Comparison of ENCODE assay signal across 8 cellular contexts in the genomic region with DNA sequence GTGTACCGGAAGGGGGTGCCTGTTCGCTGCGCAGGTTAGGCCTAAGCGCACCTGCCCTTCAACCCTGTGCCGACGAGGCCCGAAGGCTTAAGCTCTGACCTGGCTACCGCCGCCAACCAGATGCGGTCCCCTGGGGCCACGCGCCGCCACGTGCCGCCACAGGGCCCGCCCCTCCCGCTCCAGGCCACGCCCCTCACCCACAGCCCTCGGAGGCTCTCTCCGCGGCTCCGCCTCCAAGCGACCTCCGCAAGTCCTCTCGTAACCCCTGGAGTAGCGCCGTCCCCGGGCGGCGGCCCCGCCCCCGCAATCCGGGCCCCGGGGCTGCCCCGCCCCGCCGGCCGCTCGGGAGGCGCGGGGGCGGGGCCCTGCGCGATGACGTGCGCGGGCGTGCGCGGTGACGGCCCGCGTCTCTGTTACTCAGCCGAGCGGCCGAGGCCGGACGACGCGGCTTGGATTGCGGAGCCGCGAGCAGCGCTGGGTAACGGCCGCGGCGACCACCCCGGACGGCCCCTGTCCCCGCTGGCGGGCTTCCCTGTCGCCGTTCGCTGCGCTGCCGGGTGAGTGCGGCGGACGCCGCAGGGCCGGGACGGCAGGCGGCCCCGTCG. TPM values are rescaled to one million over a fixed set of nuclear protein-coding genes. Genes with fewer than 3 reads are reported as not detected.
DNase-seq lines count a peak whose midpoint lies in the region; ATAC-seq and TF ChIP-seq lines count a peak whose summit lies in the region.

A gene (plus strand): TSS at position 413 of the 605 bp plus-strand sequence. CDS start 94,984 bp downstream, outside the sequence.

- TF ChIP-seq CTCF in Peyer's patch (IDR thresholded peaks at IDR 0.05) (no peak), esophagus muscularis mucosa (IDR thresholded peaks at IDR 0.05) (no peak)

- TF ChIP-seq EP300 in esophagus muscularis mucosa (IDR thresholded peaks at IDR 0.05), result no peak

- no peaks in the 10 kb centered on the region for H3K9me3 ChIP-seq in Peyer's patch
- no peaks in the 10 kb centered on the region for H3K9me3 ChIP-seq in esophagus muscularis mucosa
- no peaks in the 10 kb centered on the region for H3K9me3 ChIP-seq in muscle layer of duodenum (ENCODE audit: control insufficient read depth in 1 of 2, low read length in 2 of 2)

- 2% methylated on average over 31 of the region's 86 CpGs for WGBS in esophagus muscularis mucosa

- DNase-seq in DMS53 treated with DMSO at 0.1 percent for 48 hours (lab: John Stamatoyannopoulos, UW; ENCODE audit: unreplicated experiment) (peak; percentile 93), KG1 (lab: John Stamatoyannopoulos, UW) (peak; percentile 68), Peyer's patch (peak; percentile 92 to 97 (median 97)), esophagus muscularis mucosa (ENCODE audit: extremely low spot score) (no peak)
- DNase-seq in activated T-cell treated with anti-CD3 and anti-CD28 coated beads, Interleukin-2, amount 50 U/mL, for 48 hours, result peak; percentile 90 to 95
- peak; percentile 88 to 92 for DNase-seq in stimulated activated CD8-positive, alpha-beta memory T cell treated with anti-CD3 and anti-CD28 coated beads, Interleukin-7, amount 100 ng/mL, for 4 hours (ENCODE audit: low read depth in 2 of 2)

- H3K36me3 ChIP-seq in Peyer's patch (no peaks in the 10 kb centered on the region), esophagus muscularis mucosa (no peaks in the 10 kb centered on the region), muscle layer of duodenum (ENCODE audit: control insufficient read depth in 1 of 2, insufficient read depth in 2 of 2, low read length in 2 of 2) (no peaks in the 10 kb centered on the region)

- peaks cover 0 to 8% (median 3%) of the 10 kb centered on the region in 4 donors for H3K4me1 ChIP-seq in Peyer's patch
- H3K4me1 ChIP-seq in esophagus muscularis mucosa, result peaks cover 12 to 45% (median 32%) of the 10 kb centered on the region in 4 donors
- peaks cover 8 to 16% of the 10 kb centered on the region in 2 donors for H3K4me1 ChIP-seq in muscle layer of duodenum (ENCODE audit: control insufficient read depth in 1 of 2, insufficient read depth in 2 of 2, low read length in 2 of 2)

- H3K27ac ChIP-seq in Peyer's patch (peak within 1 kb of the TSS; percentile 98 to 99 (median 99)), esophagus muscularis mucosa (replicated peaks in 1 of 4) (peak within 1 kb of the TSS; percentile 96 to 99 (median 97)), muscle layer of duodenum (ENCODE audit: low read length) (peak within 1 kb of the TSS; percentile 65)

- H3K27me3 ChIP-seq in Peyer's patch (no peaks in the 10 kb centered on the region), esophagus muscularis mucosa (no peaks in the 10 kb centered on the region), muscle layer of duodenum (ENCODE audit: low read depth, low read length) (no peaks in the 10 kb centered on the region)

- H3K4me3 ChIP-seq in Peyer's patch, result peak within 1 kb of the TSS; percentile 93 to 100 (median 98)
- peak within 1 kb of the TSS; percentile 83 to 98 (median 90) for H3K4me3 ChIP-seq in esophagus muscularis mucosa
- H3K4me3 ChIP-seq in muscle layer of duodenum (ENCODE audit: low read depth in 1 of 2, low read length in 2 of 2), result peak within 1 kb of the TSS; percentile 72 to 78

- peak; percentile 94 to 97 for TF ChIP-seq POLR2A in Peyer's patch (IDR thresholded peaks at IDR 0.05)
- peak; percentile 90 for TF ChIP-seq POLR2A in esophagus muscularis mucosa (IDR thresholded peaks at IDR 0.05; ENCODE audit: low read depth)

- peak; percentile 84 for ATAC-seq in GM21737 (IDR thresholded peaks at IDR 0.05; ENCODE audit: unreplicated experiment)

- intact Hi-C loops in esophagus muscularis mucosa (cut with DNase I), result no loop called here

RNA-seq across cellular contexts. Expression of the gene that starts here (rescaled TPM):
- total RNA-seq in Peyer's patch, result 10 to 100 TPM; 59.9 to 89.0 (median 67.6) TPM
- 10 to 100 TPM; 26.8 to 50.0 (median 33.1) TPM for total RNA-seq in esophagus muscularis mucosa
